In the genomic region with DNA sequence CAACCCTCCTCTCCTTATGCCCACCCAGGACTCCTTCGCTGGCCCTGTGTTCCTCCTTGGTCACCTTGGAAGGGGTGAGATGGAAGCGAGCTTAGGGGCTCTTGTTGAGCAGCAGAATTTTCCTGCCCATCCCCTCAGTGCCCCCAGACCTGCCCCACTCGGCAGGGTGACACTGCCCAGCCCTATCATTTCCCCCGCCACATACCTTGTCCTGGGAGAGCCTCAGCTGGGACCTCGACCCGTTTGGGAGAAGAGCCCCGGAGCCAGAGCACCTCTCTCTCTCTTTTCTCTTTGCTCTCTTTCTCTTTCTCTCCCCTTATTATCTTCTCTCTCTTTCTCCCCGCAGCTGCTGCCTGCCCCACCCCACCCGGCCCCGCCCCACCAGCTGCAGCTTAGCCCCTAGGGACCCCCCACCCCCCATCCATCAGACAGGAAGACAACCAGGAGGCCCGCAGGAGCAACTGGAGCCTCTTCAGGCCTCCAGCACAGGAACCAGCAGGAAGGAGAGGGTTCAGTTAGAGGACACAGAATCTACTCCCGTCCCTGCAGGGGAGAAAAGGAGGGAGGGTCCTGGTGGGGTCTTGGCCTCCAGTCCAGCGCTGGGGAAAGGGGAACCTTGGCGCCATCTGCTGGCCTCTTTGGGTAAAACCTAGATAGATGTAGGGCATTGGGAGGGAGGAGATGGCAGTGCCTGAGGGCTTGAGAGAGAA, we compare ENCODE assay signal across 8 cellular contexts. TPM values are rescaled to one million over a fixed set of nuclear protein-coding genes. Genes with fewer than 3 reads are reported as not detected.
DNase-seq lines count a peak whose midpoint lies in the region; ATAC-seq and TF ChIP-seq lines count a peak whose summit lies in the region.

No MANE protein-coding gene starts in this region.

- H3K36me3 Mint-ChIP-seq in IgD-negative memory B cell, result peaks cover 2% of the 10 kb centered on the region
- H3K36me3 Mint-ChIP-seq in activated T-cell treated with anti-CD3 and anti-CD28 coated beads, Interleukin-2, amount 50 U/mL, for 4 hours (ENCODE audit: insufficient read depth), result peaks cover 7% of the 10 kb centered on the region

- no peaks in the 10 kb centered on the region for H3K36me3 ChIP-seq in neuron (ENCODE audit: insufficient read depth, low read length)

- no peak overlapping the region for H2AFZ ChIP-seq in neuron (ENCODE audit: low read depth, low read length)

- TF ChIP-seq CTCF in fibroblast of the aortic adventitia (IDR thresholded peaks at IDR 0.05; ENCODE audit: insufficient read depth, low read length), result peak; percentile 88

- no peaks in the 10 kb centered on the region for H3K27me3 ChIP-seq in neuron (ENCODE audit: insufficient read depth, low read length)

- peak overlapping the region in 3 of 4 donors; percentile 67 to 90 (median 88) for H3K4me3 Mint-ChIP-seq in IgD-negative memory B cell
- H3K4me3 Mint-ChIP-seq in activated T-cell treated with anti-CD3 and anti-CD28 coated beads, Interleukin-2, amount 50 U/mL, for 4 hours, result no peak overlapping the region

- DNase-seq in COR-L47 (lab: John Stamatoyannopoulos, UW), result peak; percentile 61
- DNase-seq in OCI-M2 (lab: John Stamatoyannopoulos, UW; ENCODE audit: unreplicated experiment), result peak; percentile 30
- DNase-seq in activated T-cell treated with anti-CD3 and anti-CD28 coated beads, Interleukin-2, amount 50 U/mL, for 4 hours, result peak; percentile 68
- peak; percentile 63 for DNase-seq in fibroblast of the aortic adventitia (ENCODE audit: low read depth)
- peak; percentile 82 for DNase-seq in superior temporal gyrus (ENCODE audit: extremely low spot score)
- no peak for DNase-seq in putamen (ENCODE audit: low spot score)

- no peaks in the 10 kb centered on the region for H3K9me3 ChIP-seq in neuron (ENCODE audit: low read length)

- peak overlapping the region; percentile 5 for H3K4me3 ChIP-seq in fibroblast of the aortic adventitia (ENCODE audit: low read depth, low read length)
- H3K4me3 ChIP-seq in neuron (ENCODE audit: low read length), result peak overlapping the region; percentile 40

- peaks cover 25% of the 10 kb centered on the region for H3K4me1 ChIP-seq in neuron (ENCODE audit: insufficient read depth, low read length)

- peaks cover 50% of the 10 kb centered on the region for H3K27me3 Mint-ChIP-seq in IgD-negative memory B cell
- peaks cover 43% of the 10 kb centered on the region for H3K27me3 Mint-ChIP-seq in activated T-cell treated with anti-CD3 and anti-CD28 coated beads, Interleukin-2, amount 50 U/mL, for 4 hours (ENCODE audit: low read depth)

- peak; percentile 61 to 67 for ATAC-seq in activated T-cell treated with anti-CD3 and anti-CD28 coated beads, Interleukin-2, amount 50 U/mL, for 4 hours

- peaks cover 12 to 19% (median 15%) of the 10 kb centered on the region in 3 donors for H3K4me1 Mint-ChIP-seq in IgD-negative memory B cell
- H3K4me1 Mint-ChIP-seq in activated T-cell treated with anti-CD3 and anti-CD28 coated beads, Interleukin-2, amount 50 U/mL, for 4 hours (ENCODE audit: low read depth), result peaks cover 21% of the 10 kb centered on the region

- no peaks in the 10 kb centered on the region for H3K9me3 Mint-ChIP-seq in IgD-negative memory B cell
- no peaks in the 10 kb centered on the region for H3K9me3 Mint-ChIP-seq in activated T-cell treated with anti-CD3 and anti-CD28 coated beads, Interleukin-2, amount 50 U/mL, for 4 hours

- H3K27ac Mint-ChIP-seq in IgD-negative memory B cell, result no peak overlapping the region

RNA-seq across cellular contexts. Expression of a gene that starts 1.6 kb away (rescaled TPM):
- polyA plus RNA-seq in IgD-negative memory B cell, result not detected
- not detected for total RNA-seq in activated T-cell treated with anti-CD3 and anti-CD28 coated beads, Interleukin-2, amount 50 U/mL, for 4 hours
- total RNA-seq in fibroblast of the aortic adventitia (ENCODE audit: low replicate concordance), result 0.41 and 0.99 TPM in 2 replicates

RNA-seq across cellular contexts. Expression of a gene that starts 13.9 kb away (rescaled TPM):
- not detected for polyA plus RNA-seq in IgD-negative memory B cell
- not detected for total RNA-seq in activated T-cell treated with anti-CD3 and anti-CD28 coated beads, Interleukin-2, amount 50 U/mL, for 4 hours
- 0.49 TPM in 1 of 2 replicates, not detected in the other for total RNA-seq in fibroblast of the aortic adventitia (ENCODE audit: low replicate concordance)

RNA-seq across cellular contexts. Expression of a gene that starts 28.8 kb away (rescaled TPM):
- polyA plus RNA-seq in IgD-negative memory B cell, result not detected
- total RNA-seq in activated T-cell treated with anti-CD3 and anti-CD28 coated beads, Interleukin-2, amount 50 U/mL, for 4 hours, result under 1 TPM; 0.61 to 0.89 (median 0.87) TPM
- 33.1 and 38.4 TPM in 2 replicates for total RNA-seq in fibroblast of the aortic adventitia (ENCODE audit: low replicate concordance)

RNA-seq across cellular contexts. Expression of a gene that starts 54.9 kb away (rescaled TPM):
- 10.7 TPM for polyA plus RNA-seq in IgD-negative memory B cell
- 10 to 100 TPM; 14.9 to 19.6 (median 15.8) TPM for total RNA-seq in activated T-cell treated with anti-CD3 and anti-CD28 coated beads, Interleukin-2, amount 50 U/mL, for 4 hours
- total RNA-seq in fibroblast of the aortic adventitia (ENCODE audit: low replicate concordance), result 42.4 and 64.5 TPM in 2 replicates

RNA-seq across cellular contexts. Expression of a gene that starts 55.2 kb away (rescaled TPM):
- 41.8 TPM for polyA plus RNA-seq in IgD-negative memory B cell
- total RNA-seq in activated T-cell treated with anti-CD3 and anti-CD28 coated beads, Interleukin-2, amount 50 U/mL, for 4 hours, result 100 to 1,000 TPM; 243 to 304 (median 264) TPM
- total RNA-seq in fibroblast of the aortic adventitia (ENCODE audit: low replicate concordance), result 96.7 and 186 TPM in 2 replicates

Comparison
In these comparisons a context has a peak if more than half of its experiments do, and no peak if none do; other contexts are left out.
1. RNA of a gene that starts 28.8 kb away (total RNA-seq): 33.1 to 38.4 TPM in fibroblast of the aortic adventitia; 0.61 to 0.89 TPM in activated T-cell treated with anti-CD3 and anti-CD28 coated beads, Interleukin-2, amount 50 U/mL, for 4 hours; every median in the first group is over 10 times any median in the second.